In the genomic region with DNA sequence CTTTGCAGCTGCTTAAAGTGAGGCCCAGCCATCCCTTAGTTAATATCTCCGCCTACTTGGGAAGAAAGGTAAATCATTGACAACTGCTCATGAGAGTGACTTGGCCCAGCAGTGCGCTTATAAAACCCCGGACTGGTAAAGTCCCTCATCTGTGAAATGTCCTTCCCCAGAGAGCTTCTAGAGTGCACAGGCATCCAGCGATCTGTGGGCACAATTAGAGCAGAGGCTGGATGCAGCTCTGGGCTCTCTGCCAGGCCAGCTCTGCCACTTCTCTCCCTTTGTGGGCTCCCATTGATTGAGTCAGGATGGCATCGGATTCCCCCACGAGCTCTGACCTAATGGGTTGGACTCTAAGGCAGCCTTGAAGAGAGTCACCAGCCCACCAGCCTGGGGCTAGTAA, we compare ENCODE assay signal across 15 cellular contexts.
A peak's percentile ranks its signal among the peaks of the same experiment; 100 is the strongest.
DNase-seq lines count a peak whose midpoint lies in the region; ATAC-seq and TF ChIP-seq lines count a peak whose summit lies in the region.
"Had no signal": no experiment of that assay in that cellular context is flagged by ENCODE, and none has a peak within 500 bp of the region (broad histone marks: within the 10 kb centered on the region; RNA-seq: fewer than 3 reads in every experiment).

No MANE protein-coding gene starts in this region.

- H3K27me3 ChIP-seq in mesenchymal stem cell (ENCODE audit: control insufficient read depth in 1 of 2, insufficient read depth in 1 of 2, low read length in 2 of 2): peaks cover 32 to 87% of the 10 kb centered on the region in 2 experiments

- ATAC-seq in SK-N-SH treated with all-trans-retinoic acid at 6 μM for 48 hours: peak; percentile 59; the same call in 2 of the 3 replicates
- no peak for ATAC-seq in HG03196 (IDR thresholded peaks at IDR 0.05; ENCODE audit: unreplicated experiment)
- ATAC-seq: activated T-helper 17 cell treated with anti-CD3 and anti-CD28 coated beads, Interleukin-2, amount 50 U/mL, for 72 hours had no signal

- no peak overlapping the region for H2BK15ac ChIP-seq in mesenchymal stem cell (ENCODE audit: low read depth, poor library complexity, severe bottlenecking)

- 87% methylated on average over 6 of the region's 6 CpGs for WGBS in mesenchymal stem cell

- H3K4me3 Mint-ChIP-seq in CD14-positive monocyte: no peak overlapping the region
- H3K4me3 Mint-ChIP-seq: activated T-helper 17 cell treated with anti-CD3 and anti-CD28 coated beads, Interleukin-2, amount 50 U/mL, for 72 hours had no signal

- H2BK12ac ChIP-seq in mesenchymal stem cell (ENCODE audit: low read length in 2 of 2): no peak overlapping the region

- no peak overlapping the region for H3K9ac ChIP-seq in mesenchymal stem cell (ENCODE audit: low read length)
- H3K9ac ChIP-seq: parathyroid adenoma had no signal

- DNase-seq in CD14-positive monocyte (ENCODE audit: low spot score) (peak; percentile 13), HT-29 (ENCODE audit: low spot score) (peak; percentile 23), mesenchymal stem cell (no peak), Kasumi-1 (lab: John Stamatoyannopoulos, UW) (no peak), SKM-1 treated with dmso at 0.1 percent for 144 hours (lab: John Stamatoyannopoulos, UW; ENCODE audit: unreplicated experiment) (no peak), SHP77 (lab: John Stamatoyannopoulos, UW) (no peak)
- DNase-seq: activated CD4-positive, alpha-beta T cell treated with anti-CD3 and anti-CD28 coated beads for 48 hours; DMS153; KG1 had no signal

- H2BK5ac ChIP-seq in mesenchymal stem cell (ENCODE audit: low read depth, low read length, poor library complexity, severe bottlenecking): no peak overlapping the region

- H3K4me1 ChIP-seq in mesenchymal stem cell (ENCODE audit: control insufficient read depth, insufficient read depth, low read depth, low read length): peaks cover 19% of the 10 kb centered on the region
- H3K4me1 ChIP-seq: parathyroid adenoma had no signal

- no peaks in the 10 kb centered on the region for H3K4me1 Mint-ChIP-seq in CD14-positive monocyte
- H3K4me1 Mint-ChIP-seq: activated T-helper 17 cell treated with anti-CD3 and anti-CD28 coated beads, Interleukin-2, amount 50 U/mL, for 72 hours had no signal

- H2AFZ ChIP-seq in mesenchymal stem cell (ENCODE audit: low read depth, low read length): no peak overlapping the region
- H2AFZ ChIP-seq: parathyroid adenoma had no signal

- no peak overlapping the region for H4K8ac ChIP-seq in mesenchymal stem cell (ENCODE audit: low read length)

- H3K4me2 ChIP-seq in mesenchymal stem cell (ENCODE audit: low read length, poor library complexity, severe bottlenecking): peak overlapping the region; percentile 43

- H3K4ac ChIP-seq in mesenchymal stem cell (ENCODE audit: low read depth in 1 of 2, low read length in 2 of 2): no peak overlapping the region

- no peak overlapping the region for H4K91ac ChIP-seq in mesenchymal stem cell (ENCODE audit: low read length)

- no peak overlapping the region for H2BK120ac ChIP-seq in mesenchymal stem cell (ENCODE audit: low read depth, low read length)

- H3K36me3 ChIP-seq in mesenchymal stem cell (ENCODE audit: control insufficient read depth in 1 of 2, insufficient read depth in 2 of 2, low read depth in 1 of 2, low read length in 2 of 2): no peaks in the 10 kb centered on the region

- H3K27me3 Mint-ChIP-seq in CD14-positive monocyte (ENCODE audit: low read depth in 3 of 3): peaks cover 8 to 36% (median 17%) of the 10 kb centered on the region in 3 donors

- no peak overlapping the region for H2AK5ac ChIP-seq in mesenchymal stem cell (ENCODE audit: low read length, severe bottlenecking)

- no peak for TF ChIP-seq CTCF in CD14-positive monocyte (IDR thresholded peaks at IDR 0.05)

- H3K9me3 ChIP-seq in mesenchymal stem cell (ENCODE audit: control insufficient read depth, low read length): peaks cover 24% of the 10 kb centered on the region

- no peak overlapping the region for H3K27ac Mint-ChIP-seq in CD14-positive monocyte
- H3K27ac Mint-ChIP-seq: activated T-helper 17 cell treated with anti-CD3 and anti-CD28 coated beads, Interleukin-2, amount 50 U/mL, for 72 hours had no signal

- H3K79me1 ChIP-seq in mesenchymal stem cell (replicated peaks; ENCODE audit: low read length, poor library complexity, severe bottlenecking): no peaks in the 10 kb centered on the region

- no peak overlapping the region for H3K14ac ChIP-seq in mesenchymal stem cell (ENCODE audit: low read length in 2 of 2)

- no peak overlapping the region for H3K23ac ChIP-seq in mesenchymal stem cell (ENCODE audit: low read length in 2 of 2)

- no peak overlapping the region for H3K4me3 ChIP-seq in mesenchymal stem cell (ENCODE audit: insufficient read depth in 1 of 2, low read depth in 1 of 2, low read length in 2 of 2)
- H3K4me3 ChIP-seq: lung had no signal

- peak overlapping the region; percentile 59 for H3K27ac ChIP-seq in mesenchymal stem cell (ENCODE audit: low read length, poor library complexity, severe bottlenecking)
- H3K27ac ChIP-seq: parathyroid adenoma, SK-N-MC had no signal

- H3K36me3 Mint-ChIP-seq in CD14-positive monocyte: no peaks in the 10 kb centered on the region

- intact Hi-C loops in CD14-positive monocyte (cut with micrococcal nuclease): no loop called here

- no peak overlapping the region for H3K18ac ChIP-seq in mesenchymal stem cell (ENCODE audit: low read depth in 1 of 2, low read length in 2 of 2)

- peaks cover 3 to 35% (median 11%) of the 10 kb centered on the region in 7 donors for H3K9me3 Mint-ChIP-seq in CD14-positive monocyte
- H3K9me3 Mint-ChIP-seq: activated T-helper 17 cell treated with anti-CD3 and anti-CD28 coated beads, Interleukin-2, amount 50 U/mL, for 72 hours had no signal

TF ChIP-seq in SK-N-SH treated with all-trans-retinoic acid at 6 μM for 48 hours, 23 proteins besides CTCF, POLR2A, EP300 and RAD21 (continues in another document):
- TF ChIP-seq ZNF8 (CRISPR knock-in tag; IDR thresholded peaks at IDR 0.05): no peak
- TF ChIP-seq SNAI2 (CRISPR knock-in tag; IDR thresholded peaks at IDR 0.05): no peak
- TF ChIP-seq ZC3H10 (CRISPR knock-in tag; IDR thresholded peaks at IDR 0.05): no peak
- TF ChIP-seq PPARA (CRISPR knock-in tag; IDR thresholded peaks at IDR 0.05; ENCODE audit: borderline replicate concordance): no peak
- TF ChIP-seq OSR1 (CRISPR knock-in tag; IDR thresholded peaks at IDR 0.05): no peak
- no peak for TF ChIP-seq CSDC2 (CRISPR knock-in tag; IDR thresholded peaks at IDR 0.05)
- TF ChIP-seq CSRNP3 (CRISPR knock-in tag; IDR thresholded peaks at IDR 0.05): no peak
- TF ChIP-seq TCF4 (CRISPR knock-in tag; IDR thresholded peaks at IDR 0.05; ENCODE audit: borderline replicate concordance): no peak
- no peak for TF ChIP-seq ZFP3 (CRISPR knock-in tag; IDR thresholded peaks at IDR 0.05)
- TF ChIP-seq, protein P1, sequence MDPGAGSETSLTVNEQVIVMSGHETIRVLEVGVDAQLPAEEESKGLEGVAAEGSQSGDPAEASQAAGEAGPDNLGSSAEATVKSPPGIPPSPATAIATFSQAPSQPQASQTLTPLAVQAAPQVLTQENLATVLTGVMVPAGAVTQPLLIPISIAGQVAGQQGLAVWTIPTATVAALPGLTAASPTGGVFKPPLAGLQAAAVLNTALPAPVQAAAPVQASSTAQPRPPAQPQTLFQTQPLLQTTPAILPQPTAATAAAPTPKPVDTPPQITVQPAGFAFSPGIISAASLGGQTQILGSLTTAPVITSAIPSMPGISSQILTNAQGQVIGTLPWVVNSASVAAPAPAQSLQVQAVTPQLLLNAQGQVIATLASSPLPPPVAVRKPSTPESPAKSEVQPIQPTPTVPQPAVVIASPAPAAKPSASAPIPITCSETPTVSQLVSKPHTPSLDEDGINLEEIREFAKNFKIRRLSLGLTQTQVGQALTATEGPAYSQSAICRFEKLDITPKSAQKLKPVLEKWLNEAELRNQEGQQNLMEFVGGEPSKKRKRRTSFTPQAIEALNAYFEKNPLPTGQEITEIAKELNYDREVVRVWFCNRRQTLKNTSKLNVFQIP (CRISPR knock-in tag; IDR thresholded peaks at IDR 0.05; ENCODE audit: borderline replicate concordance, low read depth): no peak
- no peak for TF ChIP-seq ESRRG (CRISPR knock-in tag; IDR thresholded peaks at IDR 0.05)
- TF ChIP-seq RARB (CRISPR knock-in tag; IDR thresholded peaks at IDR 0.05): no peak
- no peak for TF ChIP-seq ZFP30 (CRISPR knock-in tag; IDR thresholded peaks at IDR 0.05)
- TF ChIP-seq, protein P2, sequence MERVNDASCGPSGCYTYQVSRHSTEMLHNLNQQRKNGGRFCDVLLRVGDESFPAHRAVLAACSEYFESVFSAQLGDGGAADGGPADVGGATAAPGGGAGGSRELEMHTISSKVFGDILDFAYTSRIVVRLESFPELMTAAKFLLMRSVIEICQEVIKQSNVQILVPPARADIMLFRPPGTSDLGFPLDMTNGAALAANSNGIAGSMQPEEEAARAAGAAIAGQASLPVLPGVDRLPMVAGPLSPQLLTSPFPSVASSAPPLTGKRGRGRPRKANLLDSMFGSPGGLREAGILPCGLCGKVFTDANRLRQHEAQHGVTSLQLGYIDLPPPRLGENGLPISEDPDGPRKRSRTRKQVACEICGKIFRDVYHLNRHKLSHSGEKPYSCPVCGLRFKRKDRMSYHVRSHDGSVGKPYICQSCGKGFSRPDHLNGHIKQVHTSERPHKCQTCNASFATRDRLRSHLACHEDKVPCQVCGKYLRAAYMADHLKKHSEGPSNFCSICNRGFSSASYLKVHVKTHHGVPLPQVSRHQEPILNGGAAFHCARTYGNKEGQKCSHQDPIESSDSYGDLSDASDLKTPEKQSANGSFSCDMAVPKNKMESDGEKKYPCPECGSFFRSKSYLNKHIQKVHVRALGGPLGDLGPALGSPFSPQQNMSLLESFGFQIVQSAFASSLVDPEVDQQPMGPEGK (CRISPR knock-in tag; IDR thresholded peaks at IDR 0.05; ENCODE audit: borderline replicate concordance): no peak

Comparison
In these comparisons a context has a peak if more than half of its experiments do, and no peak if none do; other contexts are left out.
1. DNase-seq: peak in CD14-positive monocyte (single experiment) and HT-29 (single experiment); none in mesenchymal stem cell (single experiment), Kasumi-1 (0 of 2), SKM-1 treated with dmso at 0.1 percent for 144 hours (single experiment) and SHP77 (0 of 2).